In genomic region chr15:70289191-70289955, GRCh38 we compare ENCODE assay signal across 13 cellular contexts.
A peak's percentile ranks its signal among the peaks of the same experiment; 100 is the strongest.
DNase-seq lines count a peak whose midpoint lies in the region; ATAC-seq and TF ChIP-seq lines count a peak whose summit lies in the region.
"Had no signal": no experiment of that assay in that cellular context is flagged by ENCODE, and none has a peak within 500 bp of the region (broad histone marks: within the 10 kb centered on the region; RNA-seq: fewer than 3 reads in every experiment).

No MANE protein-coding gene starts in this region.

- H3K36me3 ChIP-seq in IMR-90 (ENCODE audit: control insufficient read depth, insufficient read depth, low read length) (no peaks in the 10 kb centered on the region), mesodermal cell (ENCODE audit: control insufficient read depth, insufficient read depth, low read length) (no peaks in the 10 kb centered on the region)
- H3K36me3 ChIP-seq: right atrium auricular region had no signal

- H3K4me3 ChIP-seq in IMR-90 (ENCODE audit: insufficient read depth, low read depth, low read length) = no peak overlapping the region
- H3K4me3 ChIP-seq in coronary artery = no peak overlapping the region
- no peak overlapping the region for H3K4me3 ChIP-seq in mesodermal cell (ENCODE audit: extremely low read depth, insufficient read depth, low read length, poor library complexity, severe bottlenecking)
- H3K4me3 ChIP-seq: right atrium auricular region had no signal

- H2BK20ac ChIP-seq in IMR-90 (ENCODE audit: low read depth, low read length) = no peak overlapping the region

- BruUV-seq in IMR-90 (replicated peaks; lab: Mats Ljungman, UMichigan) = no TSS peak

- no peak overlapping the region for H4K8ac ChIP-seq in IMR-90 (ENCODE audit: low read depth in 2 of 2, low read length in 2 of 2)

- no peak overlapping the region for H4K91ac ChIP-seq in IMR-90 (ENCODE audit: insufficient read depth, low read depth, low read length)

- no peaks in the 10 kb centered on the region for H3K9me3 ChIP-seq in IMR-90 (ENCODE audit: control insufficient read depth, insufficient read depth, low read length)
- H3K9me3 ChIP-seq in mesodermal cell (ENCODE audit: control insufficient read depth, low read length) = no peaks in the 10 kb centered on the region
- H3K9me3 ChIP-seq: right atrium auricular region had no signal

- POLR2A ChIA-PET in IMR-90 (lab: Charles Lee; ENCODE audit: unreplicated experiment) (no interaction called here), GM10248 (lab: Yijun Ruan, JAX) (no interaction called here)

- no peak overlapping the region for H3K4me2 ChIP-seq in IMR-90 (ENCODE audit: low read depth, low read length)

- in situ Hi-C loops in IMR-90 (cut with MboI; ENCODE audit: low sequenced_read_pairs) = no loop called here

- no peak overlapping the region for H3K14ac ChIP-seq in IMR-90 (replicated peaks; ENCODE audit: low read depth, low read length)

- H2AK5ac ChIP-seq in IMR-90 (ENCODE audit: low read depth, low read length) = no peak overlapping the region

- H2BK120ac ChIP-seq in IMR-90 (ENCODE audit: low read depth, low read length) = no peak overlapping the region

- H3K79me1 ChIP-seq in IMR-90 (ENCODE audit: low read depth in 1 of 2, low read length in 2 of 2) = no peaks in the 10 kb centered on the region

- no peak overlapping the region for H3K9ac ChIP-seq in IMR-90 (ENCODE audit: low read depth, low read length)

- H3K23ac ChIP-seq in IMR-90 (ENCODE audit: low read depth, low read length) = no peak overlapping the region

- ATAC-seq in IMR-90 (ENCODE audit: low read depth) (peak; percentile 56; the same call in 1 of the 2 replicates), GM21737 (IDR thresholded peaks at IDR 0.05; ENCODE audit: unreplicated experiment) (no peak), HG03025 (IDR thresholded peaks at IDR 0.05; ENCODE audit: low FRiP score, unreplicated experiment) (no peak)
- ATAC-seq: activated T-cell treated with anti-CD3 and anti-CD28 coated beads, Interleukin-2, amount 50 U/mL, for 4 hours had no signal

- H3K27me3 ChIP-seq in IMR-90 (ENCODE audit: control insufficient read depth, insufficient read depth, low read length) = peaks cover 27% of the 10 kb centered on the region
- H3K27me3 ChIP-seq: right atrium auricular region had no signal

- H4K20me1 ChIP-seq in IMR-90 (ENCODE audit: insufficient read depth, low read length) = no peaks in the 10 kb centered on the region

- no peak for TF ChIP-seq POLR2A in IMR-90 (IDR thresholded peaks at IDR 0.05; ENCODE audit: low read depth, low read length)

- no peak overlapping the region for H3K18ac ChIP-seq in IMR-90 (ENCODE audit: low read depth, low read length)

- H2AK9ac ChIP-seq in IMR-90 (replicated peaks; ENCODE audit: low read depth, low read length, poor library complexity) = no peak overlapping the region

- intact Hi-C loops in IMR-90 (cut with micrococcal nuclease) = no loop called here

- no peak overlapping the region for H2BK15ac ChIP-seq in IMR-90 (ENCODE audit: low read depth, low read length)

- H4K5ac ChIP-seq in IMR-90 (ENCODE audit: low read depth, low read length) = no peak overlapping the region

- dilution Hi-C loops in IMR-90 (cut with HindIII; ENCODE audit: low sequenced_read_pairs, unreplicated experiment) = no loop called here

- H3K4ac ChIP-seq in IMR-90 (ENCODE audit: low read depth, low read length) = no peak overlapping the region

- TF ChIP-seq CTCF in C4-2B (conservative IDR thresholded peaks at IDR 0.05) (no peak), IMR-90 (conservative IDR thresholded peaks at IDR 0.05; ENCODE audit: low read depth, low read length) (no peak), coronary artery (IDR thresholded peaks at IDR 0.05) (no peak), GM10248 (IDR thresholded peaks at IDR 0.05; ENCODE audit: control extremely low read depth, extremely low read depth, low read depth, missing control alignments) (no peak)

- CTCF ChIA-PET in IMR-90 (lab: Yijun Ruan, JAX) (no interaction called here), GM10248 (lab: Yijun Ruan, JAX) (interaction anchor here (1.5 kb wide), 1 partner anchor 11 kb away, joined by 5 read pairs; no protein-coding TSS in a partner anchor)

- no peak overlapping the region for H3K56ac ChIP-seq in IMR-90 (ENCODE audit: extremely low read depth, insufficient read depth, low read length)

- no peak for TF ChIP-seq RAD21 in IMR-90 (IDR thresholded peaks at IDR 0.05; ENCODE audit: low read length)

- WGBS in IMR-90 (ENCODE audit: extremely low coverage in 2 of 2, insufficient read length in 1 of 2), 2 experiments = no CpG with 5 or more reads among the region's 8 CpGs
- 36 to 37% methylated on average over 5 to 7 of the region's 8 CpGs for WGBS in mesodermal cell (ENCODE audit: insufficient coverage in 2 of 2), 2 experiments

- H2BK5ac ChIP-seq in IMR-90 (ENCODE audit: low read depth, low read length, poor library complexity, severe bottlenecking) = no peak overlapping the region

- H3K4me1 ChIP-seq in IMR-90 (ENCODE audit: control insufficient read depth, insufficient read depth, low read length) (no peaks in the 10 kb centered on the region), mesodermal cell (ENCODE audit: control insufficient read depth, insufficient read depth, low read length, poor library complexity, severe bottlenecking) (peaks cover 21% of the 10 kb centered on the region)

- DNase-seq in IMR-90 (no peak), coronary artery (ENCODE audit: low spot score) (peak; percentile 72), GM10248 (ENCODE audit: extremely low spot score) (no peak), GDM1 (lab: John Stamatoyannopoulos, UW) (no peak)
- DNase-seq: activated T-cell treated with anti-CD3 and anti-CD28 coated beads, Interleukin-2, amount 50 U/mL, for 4 hours; central memory CD4-positive, alpha-beta T cell; foreskin melanocyte; NCI-H2107 had no signal

- H3K27ac ChIP-seq in C4-2B (peak overlapping the region; percentile 47), IMR-90 (ENCODE audit: insufficient read depth, low read length) (no peak overlapping the region), coronary artery (peak overlapping the region in 1 of 2 donors; percentile 44), mesodermal cell (ENCODE audit: low read depth, low read length, severe bottlenecking) (peak overlapping the region; percentile 88)
- H3K27ac ChIP-seq: right atrium auricular region had no signal

- 0 out of 2 replicates have a peak, but pooled peaks cover 3% of the 10 kb centered on the region for H3K9me1 ChIP-seq in IMR-90 (ENCODE audit: insufficient read depth, low read length)

- H2AFZ ChIP-seq in IMR-90 (replicated peaks; ENCODE audit: low read length, poor library complexity) = no peak overlapping the region

TF ChIP-seq in IMR-90, 13 proteins besides CTCF, POLR2A, EP300 and RAD21:
- no peak for TF ChIP-seq NFE2L2 (IDR thresholded peaks at IDR 0.05; ENCODE audit: low read depth, low read length)
- no peak for TF ChIP-seq CHD1 (IDR thresholded peaks at IDR 0.05; ENCODE audit: low read depth, low read length)
- TF ChIP-seq RFX5 (IDR thresholded peaks at IDR 0.05; ENCODE audit: low read depth, low read length) = no peak
- no peak for TF ChIP-seq ELK1 (IDR thresholded peaks at IDR 0.05; ENCODE audit: borderline replicate concordance, low read depth, low read length)
- no peak for TF ChIP-seq RCOR1 (IDR thresholded peaks at IDR 0.05; ENCODE audit: insufficient replicate concordance, low read length)
- TF ChIP-seq SMC3 (IDR thresholded peaks at IDR 0.05; ENCODE audit: low read depth, low read length) = no peak
- TF ChIP-seq FOS (IDR thresholded peaks at IDR 0.05; ENCODE audit: low read depth, low read length) = no peak
- no peak for TF ChIP-seq BHLHE40 (IDR thresholded peaks at IDR 0.05; ENCODE audit: low read depth, low read length)
- TF ChIP-seq CEBPB (IDR thresholded peaks at IDR 0.05; ENCODE audit: low read depth, low read length) = no peak
- TF ChIP-seq MAZ (IDR thresholded peaks at IDR 0.05; ENCODE audit: borderline replicate concordance, low read depth, low read length) = no peak
- TF ChIP-seq MAFK (IDR thresholded peaks at IDR 0.05; ENCODE audit: low read depth, low read length) = no peak
- TF ChIP-seq MXI1 (IDR thresholded peaks at IDR 0.05; ENCODE audit: borderline replicate concordance, low read depth, low read length) = no peak
